Comparison of ENCODE assay signal across 8 cellular contexts in genomic region chr22:37607010-37607911, GRCh38. TPM values are rescaled to one million over a fixed set of nuclear protein-coding genes. Genes with fewer than 3 reads are reported as not detected.
DNase-seq lines count a peak whose midpoint lies in the region; ATAC-seq and TF ChIP-seq lines count a peak whose summit lies in the region.

No MANE protein-coding gene starts in this region.

- peak overlapping the region; percentile 82 for H3K4me3 Mint-ChIP-seq in activated T-helper 2 cell treated with anti-CD3 and anti-CD28 coated beads, Interferon-gamma antibody, Interleukin-2, Interleukin-4, amounts not matched to agents 10 μg/mL and 5 μg/mL and 100 μg/mL, durations not matched to agents 14 hours and 24 hours and 36 hours (ENCODE audit: low read depth)
- peak overlapping the region; percentile 98 for H3K4me3 Mint-ChIP-seq in natural killer cell treated with Interleukin-12 subunit alpha and Interleukin-12 subunit beta and Interleukin-15 and Interleukin-18, amount 100 ng/mL, for 72 hours

- H3K36me3 Mint-ChIP-seq in activated T-helper 2 cell treated with anti-CD3 and anti-CD28 coated beads, Interferon-gamma antibody, Interleukin-2, Interleukin-4, amounts not matched to agents 10 μg/mL and 5 μg/mL and 100 μg/mL, durations not matched to agents 14 hours and 24 hours and 36 hours (ENCODE audit: low read depth) = peaks cover 3% of the 10 kb centered on the region
- no peaks in the 10 kb centered on the region for H3K36me3 Mint-ChIP-seq in natural killer cell treated with Interleukin-12 subunit alpha and Interleukin-12 subunit beta and Interleukin-15 and Interleukin-18, amount 100 ng/mL, for 72 hours

- peak; percentile 86 for DNase-seq in GM06990 (ENCODE audit: extremely low read depth, insufficient read length)
- peak; percentile 43 for DNase-seq in LHCN-M2 (ENCODE audit: low read depth)
- peak; percentile 93 for DNase-seq in RPMI8226
- peak; percentile 82 for DNase-seq in activated T-helper 2 cell treated with anti-CD3 and anti-CD28 coated beads, Interferon-gamma antibody, Interleukin-2, Interleukin-4, amounts not matched to agents 10 μg/mL and 5 μg/mL and 100 μg/mL, durations not matched to agents 14 hours and 24 hours and 36 hours (ENCODE audit: low spot score)
- DNase-seq in fibroblast of the conjunctiva (ENCODE audit: low read depth) = peak; percentile 37
- DNase-seq in natural killer cell treated with Interleukin-12 subunit alpha and Interleukin-12 subunit beta and Interleukin-15 and Interleukin-18, amount 100 ng/mL, for 72 hours (ENCODE audit: low spot score) = peak; percentile 90
- DNase-seq in stimulated activated naive CD4-positive, alpha-beta T cell (lab: John Stamatoyannopoulos, UW) = peak; percentile 75 to 92 (median 86)

- peaks cover 41% of the 10 kb centered on the region for H3K4me1 Mint-ChIP-seq in activated T-helper 2 cell treated with anti-CD3 and anti-CD28 coated beads, Interferon-gamma antibody, Interleukin-2, Interleukin-4, amounts not matched to agents 10 μg/mL and 5 μg/mL and 100 μg/mL, durations not matched to agents 14 hours and 24 hours and 36 hours (ENCODE audit: low read depth)
- H3K4me1 Mint-ChIP-seq in natural killer cell treated with Interleukin-12 subunit alpha and Interleukin-12 subunit beta and Interleukin-15 and Interleukin-18, amount 100 ng/mL, for 72 hours (ENCODE audit: low read depth in 2 of 2) = peaks cover 29 to 36% of the 10 kb centered on the region in 2 donors

- H3K36me3 ChIP-seq in GM06990 (ENCODE audit: control insufficient read depth, insufficient read depth, low read length) = no peaks in the 10 kb centered on the region

- H3K27me3 Mint-ChIP-seq in activated T-helper 2 cell treated with anti-CD3 and anti-CD28 coated beads, Interferon-gamma antibody, Interleukin-2, Interleukin-4, amounts not matched to agents 10 μg/mL and 5 μg/mL and 100 μg/mL, durations not matched to agents 14 hours and 24 hours and 36 hours (ENCODE audit: low read depth) = no peaks in the 10 kb centered on the region
- no peaks in the 10 kb centered on the region for H3K27me3 Mint-ChIP-seq in natural killer cell treated with Interleukin-12 subunit alpha and Interleukin-12 subunit beta and Interleukin-15 and Interleukin-18, amount 100 ng/mL, for 72 hours

- intact Hi-C loops in activated T-helper 2 cell treated with anti-CD3 and anti-CD28 coated beads, Interferon-gamma antibody, Interleukin-2, Interleukin-4, amounts not matched to agents 10 μg/mL and 5 μg/mL and 100 μg/mL, durations not matched to agents 14 hours and 24 hours and 36 hours (cut with micrococcal nuclease) = loop anchor here (2.0 to 10.0 kb wide), 4 partner anchors 74 to 372 kb away; partner anchors contain the start of genes ANKRD54 and GCAT

- H3K4me3 ChIP-seq in GM06990 (replicated peaks; ENCODE audit: low read depth, low read length) = peak overlapping the region; percentile 98

- H3K27me3 ChIP-seq in GM06990 (replicated peaks; ENCODE audit: control insufficient read depth, insufficient read depth, low read length) = no peaks in the 10 kb centered on the region

- peak in 1 of 2 donors; percentile 13 for ATAC-seq in natural killer cell treated with Interleukin-12 subunit alpha and Interleukin-12 subunit beta and Interleukin-15 and Interleukin-18, amount 100 ng/mL, for 72 hours
- ATAC-seq in GM19452 (IDR thresholded peaks at IDR 0.05; ENCODE audit: unreplicated experiment) = no peak

- no peaks in the 10 kb centered on the region for H3K9me3 Mint-ChIP-seq in activated T-helper 2 cell treated with anti-CD3 and anti-CD28 coated beads, Interferon-gamma antibody, Interleukin-2, Interleukin-4, amounts not matched to agents 10 μg/mL and 5 μg/mL and 100 μg/mL, durations not matched to agents 14 hours and 24 hours and 36 hours
- H3K9me3 Mint-ChIP-seq in natural killer cell treated with Interleukin-12 subunit alpha and Interleukin-12 subunit beta and Interleukin-15 and Interleukin-18, amount 100 ng/mL, for 72 hours = no peaks in the 10 kb centered on the region

- peak overlapping the region; percentile 97 for H3K27ac Mint-ChIP-seq in activated T-helper 2 cell treated with anti-CD3 and anti-CD28 coated beads, Interferon-gamma antibody, Interleukin-2, Interleukin-4, amounts not matched to agents 10 μg/mL and 5 μg/mL and 100 μg/mL, durations not matched to agents 14 hours and 24 hours and 36 hours
- peak overlapping the region; percentile 93 to 97 for H3K27ac Mint-ChIP-seq in natural killer cell treated with Interleukin-12 subunit alpha and Interleukin-12 subunit beta and Interleukin-15 and Interleukin-18, amount 100 ng/mL, for 72 hours

- peak; percentile 99 for TF ChIP-seq CTCF in GM06990 (IDR thresholded peaks at IDR 0.05; ENCODE audit: insufficient read depth, low read length, poor library complexity, severe bottlenecking)

RNA-seq across cellular contexts. Expression of gene GGA1, which starts 1.4 kb away (rescaled TPM):
- 53.3 and 58.4 TPM in 2 replicates for total RNA-seq in LHCN-M2 (2014; rRNA removed)
- 29.9 TPM for polyA plus RNA-seq in LHCN-M2 (2012)
- total RNA-seq in activated T-helper 2 cell treated with anti-CD3 and anti-CD28 coated beads, Interferon-gamma antibody, Interleukin-2, Interleukin-4, amounts not matched to agents 10 μg/mL and 5 μg/mL and 100 μg/mL, durations not matched to agents 14 hours and 24 hours and 36 hours = 69.3 and 71.2 TPM in 2 replicates
- total RNA-seq in natural killer cell treated with Interleukin-12 subunit alpha and Interleukin-12 subunit beta and Interleukin-15 and Interleukin-18, amount 100 ng/mL, for 72 hours = 100 to 1,000 TPM in 1 of 2 donors, 10 to 100 TPM in 1; 85.5 to 142 TPM

RNA-seq across cellular contexts. Expression of gene LGALS2, which starts 27.4 kb away (rescaled TPM):
- total RNA-seq in LHCN-M2 (2014; rRNA removed) = not detected in 2 replicates
- polyA plus RNA-seq in LHCN-M2 (2012) = not detected
- not detected in 2 replicates for total RNA-seq in activated T-helper 2 cell treated with anti-CD3 and anti-CD28 coated beads, Interferon-gamma antibody, Interleukin-2, Interleukin-4, amounts not matched to agents 10 μg/mL and 5 μg/mL and 100 μg/mL, durations not matched to agents 14 hours and 24 hours and 36 hours
- total RNA-seq in natural killer cell treated with Interleukin-12 subunit alpha and Interleukin-12 subunit beta and Interleukin-15 and Interleukin-18, amount 100 ng/mL, for 72 hours = not detected

RNA-seq across cellular contexts. Expression of gene SH3BP1, which starts 32.2 kb away (rescaled TPM):
- total RNA-seq in LHCN-M2 (2014; rRNA removed) = 1.7 and 3.5 TPM in 2 replicates
- 1.6 TPM for polyA plus RNA-seq in LHCN-M2 (2012)
- 117 and 122 TPM in 2 replicates for total RNA-seq in activated T-helper 2 cell treated with anti-CD3 and anti-CD28 coated beads, Interferon-gamma antibody, Interleukin-2, Interleukin-4, amounts not matched to agents 10 μg/mL and 5 μg/mL and 100 μg/mL, durations not matched to agents 14 hours and 24 hours and 36 hours
- total RNA-seq in natural killer cell treated with Interleukin-12 subunit alpha and Interleukin-12 subunit beta and Interleukin-15 and Interleukin-18, amount 100 ng/mL, for 72 hours = 100 to 1,000 TPM; 160 to 229 TPM

RNA-seq across cellular contexts. Expression of gene CDC42EP1, which starts 47.0 kb away (rescaled TPM):
- 49.0 and 52.9 TPM in 2 replicates for total RNA-seq in LHCN-M2 (2014; rRNA removed)
- 98.5 TPM for polyA plus RNA-seq in LHCN-M2 (2012)
- total RNA-seq in activated T-helper 2 cell treated with anti-CD3 and anti-CD28 coated beads, Interferon-gamma antibody, Interleukin-2, Interleukin-4, amounts not matched to agents 10 μg/mL and 5 μg/mL and 100 μg/mL, durations not matched to agents 14 hours and 24 hours and 36 hours = 0.74 and 1.1 TPM in 2 replicates
- total RNA-seq in natural killer cell treated with Interleukin-12 subunit alpha and Interleukin-12 subunit beta and Interleukin-15 and Interleukin-18, amount 100 ng/mL, for 72 hours = 1 to 10 TPM; 1.9 to 3.5 TPM

RNA-seq across cellular contexts. Expression of gene PDXP, which starts 51.3 kb away (rescaled TPM):
- 38.7 and 45.1 TPM in 2 replicates for total RNA-seq in LHCN-M2 (2014; rRNA removed)
- polyA plus RNA-seq in LHCN-M2 (2012) = 20.9 TPM
- total RNA-seq in activated T-helper 2 cell treated with anti-CD3 and anti-CD28 coated beads, Interferon-gamma antibody, Interleukin-2, Interleukin-4, amounts not matched to agents 10 μg/mL and 5 μg/mL and 100 μg/mL, durations not matched to agents 14 hours and 24 hours and 36 hours = 40.1 and 41.9 TPM in 2 replicates
- total RNA-seq in natural killer cell treated with Interleukin-12 subunit alpha and Interleukin-12 subunit beta and Interleukin-15 and Interleukin-18, amount 100 ng/mL, for 72 hours = 10 to 100 TPM; 43.9 to 58.4 TPM

Comparison
In these comparisons a context has a peak if more than half of its experiments do, and no peak if none do; other contexts are left out.
1. DNase-seq: peak in every context shown above with its lines; median percentile 93 in RPMI8226; 90 in natural killer cell treated with Interleukin-12 subunit alpha and Interleukin-12 subunit beta and Interleukin-15 and Interleukin-18, amount 100 ng/mL, for 72 hours; 86 in GM06990; 86 in stimulated activated naive CD4-positive, alpha-beta T cell; 82 in activated T-helper 2 cell treated with anti-CD3 and anti-CD28 coated beads, Interferon-gamma antibody, Interleukin-2, Interleukin-4, amounts not matched to agents 10 μg/mL and 5 μg/mL and 100 μg/mL, durations not matched to agents 14 hours and 24 hours and 36 hours; 43 in LHCN-M2; 37 in fibroblast of the conjunctiva.
2. RNA of gene SH3BP1, which starts 32.2 kb away (total RNA-seq): 160 to 229 TPM in natural killer cell treated with Interleukin-12 subunit alpha and Interleukin-12 subunit beta and Interleukin-15 and Interleukin-18, amount 100 ng/mL, for 72 hours and 117 to 122 TPM in activated T-helper 2 cell treated with anti-CD3 and anti-CD28 coated beads, Interferon-gamma antibody, Interleukin-2, Interleukin-4, amounts not matched to agents 10 μg/mL and 5 μg/mL and 100 μg/mL, durations not matched to agents 14 hours and 24 hours and 36 hours; 1.7 to 3.5 TPM in LHCN-M2; every median in the first group is over 10 times any median in the second.